In genomic region chr10:112379635-112380296, GRCh38 we compare ENCODE assay signal across 1 cellular context.
TF ChIP-seq lines count a peak whose summit lies in the region.

No MANE protein-coding gene starts in this region.

TF ChIP-seq in HepG2, 621 proteins besides CTCF, POLR2A, EP300 and RAD21 (continued from another document and continues in another):
- TF ChIP-seq, protein P1, sequence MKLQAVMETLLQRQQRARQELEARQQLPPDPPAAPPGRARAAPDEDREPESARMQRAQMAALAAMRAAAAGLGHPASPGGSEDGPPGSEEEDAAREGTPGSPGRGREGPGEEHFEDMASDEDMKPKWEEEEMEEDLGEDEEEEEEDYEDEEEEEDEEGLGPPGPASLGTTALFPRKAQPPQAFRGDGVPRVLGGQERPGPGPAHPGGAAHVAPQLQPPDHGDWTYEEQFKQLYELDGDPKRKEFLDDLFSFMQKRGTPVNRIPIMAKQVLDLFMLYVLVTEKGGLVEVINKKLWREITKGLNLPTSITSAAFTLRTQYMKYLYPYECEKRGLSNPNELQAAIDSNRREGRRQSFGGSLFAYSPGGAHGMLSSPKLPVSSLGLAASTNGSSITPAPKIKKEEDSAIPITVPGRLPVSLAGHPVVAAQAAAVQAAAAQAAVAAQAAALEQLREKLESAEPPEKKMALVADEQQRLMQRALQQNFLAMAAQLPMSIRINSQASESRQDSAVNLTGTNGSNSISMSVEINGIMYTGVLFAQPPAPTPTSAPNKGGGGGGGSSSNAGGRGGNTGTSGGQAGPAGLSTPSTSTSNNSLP (IDR thresholded peaks at IDR 0.05; ENCODE audit: low read depth, low read length): peak; percentile 36; the same call in 1 of the 2 replicates
- TF ChIP-seq NR3C1 (CRISPR knock-in tag; IDR thresholded peaks at IDR 0.05) (no peak), TAF15 (IDR thresholded peaks at IDR 0.05; ENCODE audit: low read depth, low read length, poor library complexity, severe bottlenecking) (no peak), ZBTB38 (CRISPR knock-in tag; IDR thresholded peaks at IDR 0.05) (0 out of 2 replicates have a peak, but pooled peaks have one; percentile 19), ZNF790 (CRISPR knock-in tag; IDR thresholded peaks at IDR 0.05; ENCODE audit: borderline replicate concordance) (no peak), KLF12 (CRISPR knock-in tag; IDR thresholded peaks at IDR 0.05; ENCODE audit: borderline replicate concordance) (no peak), MTERF4 (CRISPR knock-in tag; IDR thresholded peaks at IDR 0.05) (no peak), ZNF547 (CRISPR knock-in tag; IDR thresholded peaks at IDR 0.05) (no peak), TBX3 (IDR thresholded peaks at IDR 0.05; ENCODE audit: borderline replicate concordance) (peak; percentile 41; the same call in 1 of the 2 replicates), BHLHE40 (IDR thresholded peaks at IDR 0.05; ENCODE audit: low read length) (no peak), POGZ (CRISPR knock-in tag; IDR thresholded peaks at IDR 0.05) (peak; percentile 66), ONECUT2 (CRISPR knock-in tag; IDR thresholded peaks at IDR 0.05) (peak; percentile 66; the same call in 1 of the 2 replicates), ZNF709 (CRISPR knock-in tag; IDR thresholded peaks at IDR 0.05) (no peak), JUND (CRISPR knock-in tag; IDR thresholded peaks at IDR 0.05) (peak; percentile 81; the same call in 1 of the 2 replicates), ZBTB7B (CRISPR knock-in tag; IDR thresholded peaks at IDR 0.05) (peak; percentile 62), FOXA1 (IDR thresholded peaks at IDR 0.05) (no peak), FOXA1 (CRISPR knock-in tag; IDR thresholded peaks at IDR 0.05) (0 out of 2 replicates have a peak, but pooled peaks have one; percentile 1), ATF7 (IDR thresholded peaks at IDR 0.05) (no peak), ATF7 (CRISPR knock-in tag; IDR thresholded peaks at IDR 0.05) (no peak), ZBTB49 (CRISPR knock-in tag; IDR thresholded peaks at IDR 0.05; ENCODE audit: borderline replicate concordance) (no peak), NBN (conservative IDR thresholded peaks at IDR 0.05) (no peak), ZFP1 (CRISPR knock-in tag; IDR thresholded peaks at IDR 0.05) (no peak), HIC2 (CRISPR knock-in tag; IDR thresholded peaks at IDR 0.05; ENCODE audit: low read depth) (peak; percentile 81; the same call in 1 of the 2 replicates), IRF2 (CRISPR knock-in tag; IDR thresholded peaks at IDR 0.05) (peak; percentile 41; the same call in 1 of the 2 replicates), MYNN (CRISPR knock-in tag; IDR thresholded peaks at IDR 0.05; ENCODE audit: low read depth) (0 out of 2 replicates have a peak, but pooled peaks have one; percentile 61), BRCA1 (CRISPR knock-in tag; IDR thresholded peaks at IDR 0.05) (no peak), ARNT2 (CRISPR knock-in tag; IDR thresholded peaks at IDR 0.05; ENCODE audit: low read depth) (no peak), HNRNPL (IDR thresholded peaks at IDR 0.05; ENCODE audit: low read depth, low read length) (no peak), TBX2 (CRISPR knock-in tag; IDR thresholded peaks at IDR 0.05; ENCODE audit: borderline replicate concordance) (peak; percentile 61; the same call in 1 of the 2 replicates), ZNF879 (CRISPR knock-in tag; IDR thresholded peaks at IDR 0.05) (no peak), HNF4G (IDR thresholded peaks at IDR 0.05; ENCODE audit: borderline replicate concordance, low read depth, low read length) (peak; percentile 84), HNF4G (CRISPR knock-in tag; IDR thresholded peaks at IDR 0.05; ENCODE audit: borderline replicate concordance, low read depth) (peak; percentile 69; the same call in 1 of the 2 replicates), ZIK1 (CRISPR knock-in tag; IDR thresholded peaks at IDR 0.05; ENCODE audit: borderline replicate concordance, low read depth) (no peak), AHR (CRISPR knock-in tag; IDR thresholded peaks at IDR 0.05) (no peak), ZNF253 (CRISPR knock-in tag; IDR thresholded peaks at IDR 0.05; ENCODE audit: borderline replicate concordance) (no peak), ZBTB21 (CRISPR knock-in tag; IDR thresholded peaks at IDR 0.05) (peak; percentile 20; the same call in 1 of the 2 replicates), HDAC6 (IDR thresholded peaks at IDR 0.05; ENCODE audit: low read depth, low read length) (no peak), NR2F2 (IDR thresholded peaks at IDR 0.05; ENCODE audit: borderline replicate concordance, low read depth) (peak; percentile 73; the same call in 1 of the 2 replicates), ZNF317 (CRISPR knock-in tag; IDR thresholded peaks at IDR 0.05) (no peak), SRF (IDR thresholded peaks at IDR 0.05; ENCODE audit: low read depth, low read length) (no peak), PITX1 (CRISPR knock-in tag; IDR thresholded peaks at IDR 0.05) (0 out of 2 replicates have a peak, but pooled peaks have one; percentile 45), MEIS1 (CRISPR knock-in tag; IDR thresholded peaks at IDR 0.05; ENCODE audit: borderline replicate concordance) (peak; percentile 20; the same call in 1 of the 2 replicates), ZNF878 (CRISPR knock-in tag; IDR thresholded peaks at IDR 0.05) (no peak), CSRNP2 (CRISPR knock-in tag; conservative IDR thresholded peaks at IDR 0.05; ENCODE audit: low read depth) (no peak), ZFP37 (CRISPR knock-in tag; IDR thresholded peaks at IDR 0.05; ENCODE audit: borderline replicate concordance) (no peak), ETS1 (CRISPR knock-in tag; IDR thresholded peaks at IDR 0.05) (no peak), ZNF775 (CRISPR knock-in tag; IDR thresholded peaks at IDR 0.05; ENCODE audit: borderline replicate concordance) (no peak)
- TF ChIP-seq, protein P2, sequence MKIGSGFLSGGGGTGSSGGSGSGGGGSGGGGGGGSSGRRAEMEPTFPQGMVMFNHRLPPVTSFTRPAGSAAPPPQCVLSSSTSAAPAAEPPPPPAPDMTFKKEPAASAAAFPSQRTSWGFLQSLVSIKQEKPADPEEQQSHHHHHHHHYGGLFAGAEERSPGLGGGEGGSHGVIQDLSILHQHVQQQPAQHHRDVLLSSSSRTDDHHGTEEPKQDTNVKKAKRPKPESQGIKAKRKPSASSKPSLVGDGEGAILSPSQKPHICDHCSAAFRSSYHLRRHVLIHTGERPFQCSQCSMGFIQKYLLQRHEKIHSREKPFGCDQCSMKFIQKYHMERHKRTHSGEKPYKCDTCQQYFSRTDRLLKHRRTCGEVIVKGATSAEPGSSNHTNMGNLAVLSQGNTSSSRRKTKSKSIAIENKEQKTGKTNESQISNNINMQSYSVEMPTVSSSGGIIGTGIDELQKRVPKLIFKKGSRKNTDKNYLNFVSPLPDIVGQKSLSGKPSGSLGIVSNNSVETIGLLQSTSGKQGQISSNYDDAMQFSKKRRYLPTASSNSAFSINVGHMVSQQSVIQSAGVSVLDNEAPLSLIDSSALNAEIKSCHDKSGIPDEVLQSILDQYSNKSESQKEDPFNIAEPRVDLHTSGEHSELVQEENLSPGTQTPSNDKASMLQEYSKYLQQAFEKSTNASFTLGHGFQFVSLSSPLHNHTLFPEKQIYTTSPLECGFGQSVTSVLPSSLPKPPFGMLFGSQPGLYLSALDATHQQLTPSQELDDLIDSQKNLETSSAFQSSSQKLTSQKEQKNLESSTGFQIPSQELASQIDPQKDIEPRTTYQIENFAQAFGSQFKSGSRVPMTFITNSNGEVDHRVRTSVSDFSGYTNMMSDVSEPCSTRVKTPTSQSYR (CRISPR knock-in tag; IDR thresholded peaks at IDR 0.05; ENCODE audit: borderline replicate concordance): no peak; the same call in 1 of the 2 replicates
- TF ChIP-seq, protein P3, sequence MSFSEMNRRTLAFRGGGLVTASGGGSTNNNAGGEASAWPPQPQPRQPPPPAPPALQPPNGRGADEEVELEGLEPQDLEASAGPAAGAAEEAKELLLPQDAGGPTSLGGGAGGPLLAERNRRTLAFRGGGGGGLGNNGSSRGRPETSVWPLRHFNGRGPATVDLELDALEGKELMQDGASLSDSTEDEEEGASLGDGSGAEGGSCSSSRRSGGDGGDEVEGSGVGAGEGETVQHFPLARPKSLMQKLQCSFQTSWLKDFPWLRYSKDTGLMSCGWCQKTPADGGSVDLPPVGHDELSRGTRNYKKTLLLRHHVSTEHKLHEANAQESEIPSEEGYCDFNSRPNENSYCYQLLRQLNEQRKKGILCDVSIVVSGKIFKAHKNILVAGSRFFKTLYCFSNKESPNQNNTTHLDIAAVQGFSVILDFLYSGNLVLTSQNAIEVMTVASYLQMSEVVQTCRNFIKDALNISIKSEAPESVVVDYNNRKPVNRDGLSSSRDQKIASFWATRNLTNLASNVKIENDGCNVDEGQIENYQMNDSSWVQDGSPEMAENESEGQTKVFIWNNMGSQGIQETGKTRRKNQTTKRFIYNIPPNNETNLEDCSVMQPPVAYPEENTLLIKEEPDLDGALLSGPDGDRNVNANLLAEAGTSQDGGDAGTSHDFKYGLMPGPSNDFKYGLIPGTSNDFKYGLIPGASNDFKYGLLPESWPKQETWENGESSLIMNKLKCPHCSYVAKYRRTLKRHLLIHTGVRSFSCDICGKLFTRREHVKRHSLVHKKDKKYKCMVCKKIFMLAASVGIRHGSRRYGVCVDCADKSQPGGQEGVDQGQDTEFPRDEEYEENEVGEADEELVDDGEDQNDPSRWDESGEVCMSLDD (CRISPR knock-in tag; IDR thresholded peaks at IDR 0.05; ENCODE audit: borderline replicate concordance): peak; percentile 57; the same call in 1 of the 2 replicates
- TF ChIP-seq, protein P4, sequence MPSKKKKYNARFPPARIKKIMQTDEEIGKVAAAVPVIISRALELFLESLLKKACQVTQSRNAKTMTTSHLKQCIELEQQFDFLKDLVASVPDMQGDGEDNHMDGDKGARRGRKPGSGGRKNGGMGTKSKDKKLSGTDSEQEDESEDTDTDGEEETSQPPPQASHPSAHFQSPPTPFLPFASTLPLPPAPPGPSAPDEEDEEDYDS (CRISPR knock-in tag; IDR thresholded peaks at IDR 0.05): peak; percentile 15; the same call in 1 of the 2 replicates
- TF ChIP-seq, protein P5, sequence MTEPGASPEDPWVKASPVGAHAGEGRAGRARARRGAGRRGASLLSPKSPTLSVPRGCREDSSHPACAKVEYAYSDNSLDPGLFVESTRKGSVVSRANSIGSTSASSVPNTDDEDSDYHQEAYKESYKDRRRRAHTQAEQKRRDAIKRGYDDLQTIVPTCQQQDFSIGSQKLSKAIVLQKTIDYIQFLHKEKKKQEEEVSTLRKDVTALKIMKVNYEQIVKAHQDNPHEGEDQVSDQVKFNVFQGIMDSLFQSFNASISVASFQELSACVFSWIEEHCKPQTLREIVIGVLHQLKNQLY (CRISPR knock-in tag; IDR thresholded peaks at IDR 0.05): no peak
- TF ChIP-seq, protein P6, sequence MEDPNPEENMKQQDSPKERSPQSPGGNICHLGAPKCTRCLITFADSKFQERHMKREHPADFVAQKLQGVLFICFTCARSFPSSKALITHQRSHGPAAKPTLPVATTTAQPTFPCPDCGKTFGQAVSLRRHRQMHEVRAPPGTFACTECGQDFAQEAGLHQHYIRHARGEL (CRISPR knock-in tag; IDR thresholded peaks at IDR 0.05): no peak
